In genomic region chr10:6088721-6089333, GRCh38 we compare ENCODE assay signal across 1 cellular context.
A peak's percentile ranks its signal among the peaks of the same experiment; 100 is the strongest.
TF ChIP-seq lines count a peak whose summit lies in the region.

Gene RBM17, plus strand, starts transcription at chr10:6089034. Its CDS starts 8,032 bp downstream, at chr10:6097066.

TF ChIP-seq in GM12878, 131 proteins besides CTCF, POLR2A, EP300 and RAD21 (continued from another document and continues in another):
- peak; percentile 89 for TF ChIP-seq ZNF687 (IDR thresholded peaks at IDR 0.05)
- TF ChIP-seq ATF2 (IDR thresholded peaks at IDR 0.05; ENCODE audit: low read length), result no peak
- TF ChIP-seq BHLHE40 (IDR thresholded peaks at IDR 0.05; ENCODE audit: borderline replicate concordance in 1 of 2, low read depth in 2 of 2, low read length in 1 of 2), result peak; percentile 69 to 75; a peak in 3 of 4 replicates
- TF ChIP-seq ZBTB4 (CRISPR knock-in tag; IDR thresholded peaks at IDR 0.05), result no peak
- peak; percentile 56 for TF ChIP-seq EED (IDR thresholded peaks at IDR 0.05; ENCODE audit: low read depth)
- TF ChIP-seq E4F1 (IDR thresholded peaks at IDR 0.05; ENCODE audit: borderline replicate concordance, partially characterized antibody), result no peak
- peak; percentile 51; the same call in 1 of the 2 replicates for TF ChIP-seq CBFB (IDR thresholded peaks at IDR 0.05; ENCODE audit: low read depth)
- no peak for TF ChIP-seq BMI1 (IDR thresholded peaks at IDR 0.05; ENCODE audit: borderline replicate concordance)
- TF ChIP-seq ZSCAN29 (IDR thresholded peaks at IDR 0.05), result peak; percentile 72; the same call in 1 of the 2 replicates
- no peak for TF ChIP-seq ATF7 (IDR thresholded peaks at IDR 0.05; ENCODE audit: low read depth)
- no peak; the same call in 1 of the 2 replicates for TF ChIP-seq ZNF217 (IDR thresholded peaks at IDR 0.05)
- peak; percentile 87 for TF ChIP-seq E2F4 (IDR thresholded peaks at IDR 0.05; ENCODE audit: low read depth, low read length)
- TF ChIP-seq BACH1 (IDR thresholded peaks at IDR 0.05; ENCODE audit: borderline replicate concordance), result peak; percentile 67; the same call in 1 of the 2 replicates
- TF ChIP-seq SMC3 (IDR thresholded peaks at IDR 0.05; ENCODE audit: borderline replicate concordance, low read length), result peak; percentile 92
- TF ChIP-seq NBN (IDR thresholded peaks at IDR 0.05), result peak; percentile 54; the same call in 1 of the 2 replicates
- no peak for TF ChIP-seq MYC (IDR thresholded peaks at IDR 0.05; ENCODE audit: insufficient read depth, insufficient read length, insufficient replicate concordance, low read length, severe bottlenecking)
- no peak for TF ChIP-seq PKNOX1 (IDR thresholded peaks at IDR 0.05)
- no peak for TF ChIP-seq RBBP5 (conservative IDR thresholded peaks at IDR 0.05)
- no peak for TF ChIP-seq ZBTB11 (CRISPR knock-in tag; IDR thresholded peaks at IDR 0.05)
- TF ChIP-seq IRF4 (IDR thresholded peaks at IDR 0.05; ENCODE audit: low read depth, low read length), result peak; percentile 13; the same call in 1 of the 2 replicates
- TF ChIP-seq RAD51 (IDR thresholded peaks at IDR 0.05), result 0 out of 2 replicates have a peak, but pooled peaks have one; percentile 9
- TF ChIP-seq SPI1 (IDR thresholded peaks at IDR 0.05; ENCODE audit: borderline replicate concordance, insufficient read depth, low read depth, low read length), result no peak; the same call in 1 of the 2 replicates
- TF ChIP-seq ZNF622 (IDR thresholded peaks at IDR 0.05), result no peak
- peak; percentile 72; the same call in 1 of the 2 replicates for TF ChIP-seq NFXL1 (IDR thresholded peaks at IDR 0.05; ENCODE audit: borderline replicate concordance)
- TF ChIP-seq RUNX3 (IDR thresholded peaks at IDR 0.05; ENCODE audit: low read length), result peak; percentile 67
- no peak for TF ChIP-seq KDM1A (IDR thresholded peaks at IDR 0.05; ENCODE audit: borderline replicate concordance)
- 0 out of 2 replicates have a peak, but pooled peaks have one; percentile 50 for TF ChIP-seq PML (IDR thresholded peaks at IDR 0.05; ENCODE audit: low read length)
- TF ChIP-seq CREB1 (IDR thresholded peaks at IDR 0.05; ENCODE audit: low read depth), result peak; percentile 69
- TF ChIP-seq POLR2AphosphoS2 (IDR thresholded peaks at IDR 0.05; ENCODE audit: low read depth, low read length), result peak; percentile 69; the same call in 1 of the 2 replicates
- TF ChIP-seq PAX5 (IDR thresholded peaks at IDR 0.05; ENCODE audit: borderline replicate concordance, low read depth, low read length), result no peak; the same call in 1 of the 2 replicates
- TF ChIP-seq HDGF (IDR thresholded peaks at IDR 0.05), result no peak
- peak; percentile 45; the same call in 1 of the 2 replicates for TF ChIP-seq CREM (IDR thresholded peaks at IDR 0.05; ENCODE audit: low read depth)
- TF ChIP-seq SMAD1 (IDR thresholded peaks at IDR 0.05; ENCODE audit: low read depth, partially characterized antibody), result no peak
- TF ChIP-seq FOXM1 (IDR thresholded peaks at IDR 0.05; ENCODE audit: low read depth, low read length), result peak; percentile 89
- peak; percentile 82 for TF ChIP-seq RELA (IDR thresholded peaks at IDR 0.05; ENCODE audit: borderline replicate concordance, partially characterized antibody)
- TF ChIP-seq ESRRA (IDR thresholded peaks at IDR 0.05; ENCODE audit: low read length), result 0 out of 2 replicates have a peak, but pooled peaks have one; percentile 71
- peak; percentile 74; the same call in 1 of the 2 replicates for TF ChIP-seq TAF1 (IDR thresholded peaks at IDR 0.05; ENCODE audit: borderline replicate concordance, low read depth, low read length)
- TF ChIP-seq TARDBP (IDR thresholded peaks at IDR 0.05; ENCODE audit: borderline replicate concordance), result 0 out of 2 replicates have a peak, but pooled peaks have one; percentile 51
- TF ChIP-seq NKRF (conservative IDR thresholded peaks at IDR 0.05), result peak; percentile 87
- no peak for TF ChIP-seq ZNF274 (IDR thresholded peaks at IDR 0.05; ENCODE audit: insufficient read depth, insufficient read length)
- no peak for TF ChIP-seq CHD4 (IDR thresholded peaks at IDR 0.05)
- TF ChIP-seq STAT3 (IDR thresholded peaks at IDR 0.05; ENCODE audit: low read depth, low read length), result no peak
